In genomic region chr12:48977290-48978281, GRCh38 we compare ENCODE assay signal across 8 cellular contexts. TPM values are rescaled to one million over a fixed set of nuclear protein-coding genes. Genes with fewer than 3 reads are reported as not detected.
A peak's percentile ranks its signal among the peaks of the same experiment; 100 is the strongest.
DNase-seq lines count a peak whose midpoint lies in the region; ATAC-seq and TF ChIP-seq lines count a peak whose summit lies in the region.

No MANE protein-coding gene starts in this region.

- peaks cover 28% of the 10 kb centered on the region for H3K27me3 Mint-ChIP-seq in CD8-positive, alpha-beta T cell (ENCODE audit: low read depth)

- H2AFZ ChIP-seq in fibroblast of lung (ENCODE audit: low read length) = no peak overlapping the region

- no peaks in the 10 kb centered on the region for H3K36me3 ChIP-seq in CD8-positive, alpha-beta T cell (ENCODE audit: insufficient read depth, low read length)
- no peaks in the 10 kb centered on the region for H3K36me3 ChIP-seq in fibroblast of lung (ENCODE audit: control insufficient read depth, insufficient read depth, low read length)

- H3K4me2 ChIP-seq in fibroblast of lung (ENCODE audit: extremely low read depth, insufficient read depth, low read length) = no peak overlapping the region

- peak; percentile 55 for ATAC-seq in CD8-positive, alpha-beta T cell
- ATAC-seq in GM21717 (IDR thresholded peaks at IDR 0.05; ENCODE audit: unreplicated experiment) = peak; percentile 47
- ATAC-seq in GM19324 (IDR thresholded peaks at IDR 0.05; ENCODE audit: low FRiP score, unreplicated experiment) = no peak

- H3K4me1 Mint-ChIP-seq in CD8-positive, alpha-beta T cell (ENCODE audit: low read depth) = peaks cover 46% of the 10 kb centered on the region

- H4K20me1 ChIP-seq in fibroblast of lung (ENCODE audit: control insufficient read depth, extremely low read depth, insufficient read depth, low read length) = no peaks in the 10 kb centered on the region

- H3K9ac ChIP-seq in fibroblast of lung (ENCODE audit: insufficient read depth, low read length) = no peak overlapping the region

- intact Hi-C loops in CD8-positive, alpha-beta T cell (cut with DNase I, micrococcal nuclease) = loop anchor here (1.0 to 5.0 kb wide), 4 partner anchors 20 to 124 kb away; partner anchors contain the start of genes FKBP11 (in 2 of the 2), ARF3 (in 1 of the 2) and PRKAG1 (in 1 of the 2)

- H3K27ac Mint-ChIP-seq in CD8-positive, alpha-beta T cell = peak overlapping the region; percentile 76

- H3K36me3 Mint-ChIP-seq in CD8-positive, alpha-beta T cell = no peaks in the 10 kb centered on the region

- no peak overlapping the region for H3K27ac ChIP-seq in CD8-positive, alpha-beta T cell (ENCODE audit: low read depth, low read length)
- H3K27ac ChIP-seq in fibroblast of lung (ENCODE audit: insufficient read depth, low read length) = no peak overlapping the region

- CTCF ChIA-PET in CD8-positive, alpha-beta T cell (lab: Charles Lee) = interaction anchor here (0.7 to 8.5 kb wide), 29 partner anchors 9 to 126 kb away, joined by 3 to 66 read pairs (median 4); partner anchors contain the start of genes ARF3, DDX23 and FKBP11

- peak overlapping the region; percentile 77 for H3K4me3 ChIP-seq in CD8-positive, alpha-beta T cell (ENCODE audit: low read depth, low read length)
- H3K4me3 ChIP-seq in fibroblast of lung (replicated peaks in 1 of 4; ENCODE audit: control extremely low read depth in 1 of 4, insufficient read depth in 1 of 4, low read depth in 3 of 4, low read length in 4 of 4) = no peak overlapping the region
- H3K4me3 ChIP-seq in retinal pigment epithelial cell (ENCODE audit: low read length) = no peak overlapping the region

- POLR2A ChIA-PET in CD8-positive, alpha-beta T cell (lab: Charles Lee) = interaction anchor here (1.1 to 4.6 kb wide), 6 partner anchors 9 to 125 kb away, joined by 3 to 21 read pairs (median 4); partner anchors contain the start of genes ARF3, DDX23 and FKBP11

- peaks cover 44% of the 10 kb centered on the region for H3K4me1 ChIP-seq in CD8-positive, alpha-beta T cell (ENCODE audit: insufficient read depth, low read length)
- peaks cover 2% of the 10 kb centered on the region for H3K4me1 ChIP-seq in fibroblast of lung (ENCODE audit: control insufficient read depth, extremely low read depth, insufficient read depth, low read length)

- H3K79me2 ChIP-seq in fibroblast of lung (ENCODE audit: control insufficient read depth, insufficient read depth, low read length) = no peaks in the 10 kb centered on the region

- TF ChIP-seq CTCF in CD8-positive, alpha-beta T cell (IDR thresholded peaks at IDR 0.05) = peak; percentile 92
- TF ChIP-seq CTCF in fibroblast of lung (conservative IDR thresholded peaks at IDR 0.05 in 1 of 2, IDR thresholded peaks at IDR 0.05 in 1 of 2; ENCODE audit: low read depth in 1 of 2, low read length in 2 of 2) = peak; percentile 46 to 51
- peak; percentile 66 for TF ChIP-seq CTCF in retinal pigment epithelial cell (conservative IDR thresholded peaks at IDR 0.05; ENCODE audit: low read depth, low read length)

- H3K9me3 ChIP-seq in CD8-positive, alpha-beta T cell (ENCODE audit: low read length) = no peaks in the 10 kb centered on the region
- H3K9me3 ChIP-seq in fibroblast of lung (ENCODE audit: control insufficient read depth, insufficient read depth, low read depth, low read length) = no peaks in the 10 kb centered on the region

- peaks cover 14% of the 10 kb centered on the region for H3K27me3 ChIP-seq in CD8-positive, alpha-beta T cell (ENCODE audit: insufficient read depth, low read length)
- H3K27me3 ChIP-seq in fibroblast of lung (ENCODE audit: control insufficient read depth, insufficient read depth, low read length) = peaks cover 73% of the 10 kb centered on the region

- H3K4me3 Mint-ChIP-seq in CD8-positive, alpha-beta T cell = peak overlapping the region; percentile 63

- no peaks in the 10 kb centered on the region for H3K9me3 Mint-ChIP-seq in CD8-positive, alpha-beta T cell

- peak; percentile 59 to 92 (median 79) for DNase-seq in CD8-positive, alpha-beta T cell
- DNase-seq in NOMO-1 (lab: John Stamatoyannopoulos, UW; ENCODE audit: unreplicated experiment in 2 of 2) = peak; percentile 27 to 66
- DNase-seq in activated T-cell treated with anti-CD3 and anti-CD28 coated beads for 48 hours (ENCODE audit: low read depth) = peak; percentile 83
- peak in 1 of 2 donors; percentile 59 for DNase-seq in fibroblast of lung (ENCODE audit: low read depth in 2 of 2)
- DNase-seq in retinal pigment epithelial cell (ENCODE audit: low read depth) = no peak
- DNase-seq in NCI-H1105 (lab: John Stamatoyannopoulos, UW) = no peak

RNA-seq across cellular contexts. Expression of gene WNT1, which starts 0.5 kb away (rescaled TPM):
- total RNA-seq in CD8-positive, alpha-beta T cell = 1 to 10 TPM; 5.6 to 5.9 TPM
- total RNA-seq in fibroblast of lung = not detected in 2 replicates
- not detected in 2 replicates for polyA plus RNA-seq in fibroblast of lung
- polyA plus RNA-seq in fibroblast of lung (2012) = not detected in 2 replicates
- not detected in 2 replicates for polyA minus RNA-seq in fibroblast of lung (ENCODE audit: low replicate concordance)

RNA-seq across cellular contexts. Expression of gene WNT10B, which starts 6.1 kb away (rescaled TPM):
- 10 to 100 TPM; 11.2 to 13.1 TPM for total RNA-seq in CD8-positive, alpha-beta T cell
- under 0.01 TPM in 1 of 2 replicates, not detected in the other for total RNA-seq in fibroblast of lung
- polyA plus RNA-seq in fibroblast of lung = 0.05 and 0.11 TPM in 2 replicates
- polyA plus RNA-seq in fibroblast of lung (2012) = not detected in 2 replicates
- polyA minus RNA-seq in fibroblast of lung (ENCODE audit: low replicate concordance) = not detected in 2 replicates

RNA-seq across cellular contexts. Expression of gene ARF3, which starts 20.3 kb away (rescaled TPM):
- total RNA-seq in CD8-positive, alpha-beta T cell = 10 to 100 TPM; 34.7 to 36.4 TPM
- total RNA-seq in fibroblast of lung = 24.7 and 28.1 TPM in 2 replicates
- 182 and 220 TPM in 2 replicates for polyA plus RNA-seq in fibroblast of lung
- 150 and 170 TPM in 2 replicates for polyA plus RNA-seq in fibroblast of lung (2012)
- 84.0 and 135 TPM in 2 replicates for polyA minus RNA-seq in fibroblast of lung (ENCODE audit: low replicate concordance)

RNA-seq across cellular contexts. Expression of gene DDN, which starts 21.6 kb away (rescaled TPM):
- total RNA-seq in CD8-positive, alpha-beta T cell = 1 to 10 TPM; 1.3 TPM
- under 0.01 TPM in 2 replicates for total RNA-seq in fibroblast of lung
- 0.05 and 0.09 TPM in 2 replicates for polyA plus RNA-seq in fibroblast of lung
- 0.07 TPM in 2 replicates for polyA plus RNA-seq in fibroblast of lung (2012)
- polyA minus RNA-seq in fibroblast of lung (ENCODE audit: low replicate concordance) = 0.33 TPM in 1 of 2 replicates, not detected in the other

RNA-seq across cellular contexts. Expression of gene PRKAG1, which starts 41.0 kb away (rescaled TPM):
- total RNA-seq in CD8-positive, alpha-beta T cell = 10 to 100 TPM; 30.2 to 34.3 TPM
- total RNA-seq in fibroblast of lung = 65.2 and 76.5 TPM in 2 replicates
- polyA plus RNA-seq in fibroblast of lung = 107 and 110 TPM in 2 replicates
- polyA plus RNA-seq in fibroblast of lung (2012) = 85.7 and 86.3 TPM in 2 replicates
- polyA minus RNA-seq in fibroblast of lung (ENCODE audit: low replicate concordance) = 27.5 and 35.6 TPM in 2 replicates

Comparison
In these comparisons a context has a peak if more than half of its experiments do, and no peak if none do; other contexts are left out.
1. DNase-seq: peak in CD8-positive, alpha-beta T cell (7 of 7), NOMO-1 (2 of 2) and activated T-cell treated with anti-CD3 and anti-CD28 coated beads for 48 hours (single experiment); none in retinal pigment epithelial cell (single experiment) and NCI-H1105 (single experiment).
2. Peak in every context shown above with its lines, with median percentiles within 50 percentile points of each other: CTCF ChIP-seq.